17 cellular contexts compared by ENCODE assay signal in genomic region chr3:31614162-31614921, GRCh38.
DNase-seq lines count a peak whose midpoint lies in the region; ATAC-seq and TF ChIP-seq lines count a peak whose summit lies in the region.
"Had no signal": no experiment of that assay in that cellular context is flagged by ENCODE, and none has a peak within 500 bp of the region (broad histone marks: within the 10 kb centered on the region; RNA-seq: fewer than 3 reads in every experiment).

No MANE protein-coding gene starts in this region.

- no peak overlapping the region for H3K27ac ChIP-seq in foreskin keratinocyte
- H3K27ac ChIP-seq: tibial artery had no signal

- POLR2A ChIA-PET in activated CD4-positive, alpha-beta T cell treated with anti-CD3 and anti-CD28 coated beads, Interleukin-2, amount 10 ng/mL, durations not matched to agents 7 days and 5 days (lab: Charles Lee): no interaction called here

- H3K9me3 Mint-ChIP-seq in activated CD4-positive, alpha-beta T cell treated with anti-CD3 and anti-CD28 coated beads, Interleukin-2, amount 10 ng/mL, durations not matched to agents 7 days and 5 days: peaks cover 8% of the 10 kb centered on the region
- H3K9me3 Mint-ChIP-seq: memory B cell had no signal

- no peaks in the 10 kb centered on the region for H3K27me3 Mint-ChIP-seq in T-helper 17 cell
- H3K27me3 Mint-ChIP-seq in activated CD4-positive, alpha-beta T cell treated with anti-CD3 and anti-CD28 coated beads, Interleukin-2, amount 10 ng/mL, durations not matched to agents 7 days and 5 days: no peaks in the 10 kb centered on the region
- H3K27me3 Mint-ChIP-seq: memory B cell had no signal

- CTCF ChIA-PET in activated CD4-positive, alpha-beta T cell treated with anti-CD3 and anti-CD28 coated beads, Interleukin-2, amount 10 ng/mL, durations not matched to agents 7 days and 5 days (lab: Charles Lee): no interaction called here

- TF ChIP-seq CTCF in foreskin keratinocyte (conservative IDR thresholded peaks at IDR 0.05): no peak

- TF ChIP-seq RAD21 in Ishikawa (IDR thresholded peaks at IDR 0.05; ENCODE audit: low read depth): no peak

- DNase-seq in DMS53 treated with DMSO at 0.1 percent for 48 hours (lab: John Stamatoyannopoulos, UW; ENCODE audit: unreplicated experiment): peak; percentile 12
- DNase-seq in T-helper 17 cell: no peak
- DNase-seq in foreskin keratinocyte: peak in 1 of 2 donors; percentile 20
- DNase-seq in DMS79 (lab: John Stamatoyannopoulos, UW): no peak
- DNase-seq in activated CD4-positive, alpha-beta T cell treated with anti-CD3 and anti-CD28 coated beads, Interleukin-2, amount 10 ng/mL, durations not matched to agents 7 days and 5 days: no peak
- DNase-seq: activated CD4-positive, alpha-beta T cell treated with anti-CD3 and anti-CD28 coated beads for 1 hour; gastrocnemius medialis; NCI-H2081 treated with DMSO at 0.1 percent for 48 hours; nucleus accumbens; SHP77; small intestine; stimulated activated CD4-positive, alpha-beta T cell treated with anti-CD3 and anti-CD28 coated beads, Interleukin-2, amount 100 ng/mL, for 48 hours; stimulated activated naive CD8-positive, alpha-beta T cell treated with anti-CD3 and anti-CD28 coated beads, Interleukin-15, Interleukin-2, amounts not matched to agents 100 U/mL and 50 U/mL, for 24 hours; tibial artery had no signal

- no peak overlapping the region for H3K4me3 Mint-ChIP-seq in T-helper 17 cell
- H3K4me3 Mint-ChIP-seq in activated CD4-positive, alpha-beta T cell treated with anti-CD3 and anti-CD28 coated beads, Interleukin-2, amount 10 ng/mL, durations not matched to agents 7 days and 5 days: no peak overlapping the region
- H3K4me3 Mint-ChIP-seq: memory B cell had no signal

- no peak for TF ChIP-seq EP300 in Ishikawa (IDR thresholded peaks at IDR 0.05; ENCODE audit: borderline replicate concordance)

- no peak for ATAC-seq in T-helper 17 cell
- ATAC-seq in foreskin keratinocyte: peak; percentile 28
- no peak for ATAC-seq in HG02571 (IDR thresholded peaks at IDR 0.05; ENCODE audit: unreplicated experiment)
- ATAC-seq: gastrocnemius medialis; stimulated activated naive CD8-positive, alpha-beta T cell treated with anti-CD3 and anti-CD28 coated beads, Interleukin-15, Interleukin-2, amounts not matched to agents 100 U/mL and 50 U/mL, for 24 hours had no signal

- peaks cover 4% of the 10 kb centered on the region for H3K36me3 Mint-ChIP-seq in T-helper 17 cell (ENCODE audit: low read depth)
- peaks cover 65% of the 10 kb centered on the region for H3K36me3 Mint-ChIP-seq in activated CD4-positive, alpha-beta T cell treated with anti-CD3 and anti-CD28 coated beads, Interleukin-2, amount 10 ng/mL, durations not matched to agents 7 days and 5 days (ENCODE audit: low read depth)

- H3K9me3 ChIP-seq in T-helper 17 cell (ENCODE audit: control insufficient read depth, low read length, poor library complexity, severe bottlenecking): no peaks in the 10 kb centered on the region
- H3K9me3 ChIP-seq: gastrocnemius medialis, tibial artery had no signal

- peaks cover 30% of the 10 kb centered on the region for H3K4me1 Mint-ChIP-seq in T-helper 17 cell
- peaks cover 20% of the 10 kb centered on the region for H3K4me1 Mint-ChIP-seq in activated CD4-positive, alpha-beta T cell treated with anti-CD3 and anti-CD28 coated beads, Interleukin-2, amount 10 ng/mL, durations not matched to agents 7 days and 5 days

- H3K27ac Mint-ChIP-seq in T-helper 17 cell: peak overlapping the region; percentile 54
- H3K27ac Mint-ChIP-seq in activated CD4-positive, alpha-beta T cell treated with anti-CD3 and anti-CD28 coated beads, Interleukin-2, amount 10 ng/mL, durations not matched to agents 7 days and 5 days: no peak overlapping the region
- H3K27ac Mint-ChIP-seq: memory B cell had no signal

- peaks cover 7% of the 10 kb centered on the region for H3K4me1 ChIP-seq in foreskin keratinocyte

- no peaks in the 10 kb centered on the region for H3K27me3 ChIP-seq in foreskin keratinocyte
- H3K27me3 ChIP-seq: gastrocnemius medialis, tibial artery had no signal

TF ChIP-seq in Ishikawa, 13 proteins besides CTCF, POLR2A, EP300 and RAD21:
- peak; percentile 74 for TF ChIP-seq CEBPB (IDR thresholded peaks at IDR 0.05)
- no peak for TF ChIP-seq REST (IDR thresholded peaks at IDR 0.05; ENCODE audit: low read depth)
